ENCODE assay signal across 1 cellular context in the genomic region with DNA sequence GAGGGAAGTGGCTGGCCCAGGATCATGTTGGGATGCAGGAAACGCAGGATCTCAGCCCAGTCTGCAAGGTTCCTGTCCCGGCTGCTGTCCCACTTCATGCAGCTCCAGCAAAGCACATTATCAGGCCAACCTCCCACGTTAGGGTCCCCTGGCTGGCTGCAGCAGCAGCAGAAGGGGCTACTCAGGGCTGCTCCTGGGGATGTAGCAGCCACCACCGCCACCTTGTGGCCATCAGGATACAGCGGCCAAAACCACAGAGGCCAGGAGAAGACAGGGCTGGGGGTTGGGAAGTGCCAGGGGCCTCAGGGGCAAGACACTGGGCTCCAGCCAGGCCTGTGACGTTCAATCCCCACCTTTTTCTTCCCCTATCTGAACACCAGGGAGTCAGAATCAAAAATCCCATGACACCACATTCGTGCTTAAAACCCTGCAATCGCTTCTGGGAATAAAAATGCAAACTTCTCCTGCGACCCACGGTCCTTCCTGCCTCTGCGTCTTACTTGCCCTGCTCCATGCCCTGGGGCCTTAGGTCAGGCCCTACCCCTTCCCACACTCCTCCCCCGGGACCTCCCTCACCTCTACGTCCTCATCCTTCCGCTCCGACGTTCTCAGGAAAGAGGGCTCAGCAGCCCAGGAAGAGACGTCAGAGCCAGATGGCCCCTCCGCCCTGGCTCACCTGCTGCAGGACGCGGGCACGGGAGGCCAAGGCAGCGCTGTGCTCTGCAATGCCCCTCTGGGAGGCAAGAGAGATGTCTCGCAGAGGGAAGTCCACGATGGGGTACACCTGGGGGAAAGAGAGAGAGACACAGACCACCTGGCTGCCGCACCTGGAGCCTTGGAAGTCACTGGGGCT.
TF ChIP-seq lines count a peak whose summit lies in the region.

No MANE protein-coding gene starts in this region.

TF ChIP-seq in HepG2, 621 proteins besides CTCF, POLR2A, EP300 and RAD21 (continued from another document):
- TF ChIP-seq, protein P1, sequence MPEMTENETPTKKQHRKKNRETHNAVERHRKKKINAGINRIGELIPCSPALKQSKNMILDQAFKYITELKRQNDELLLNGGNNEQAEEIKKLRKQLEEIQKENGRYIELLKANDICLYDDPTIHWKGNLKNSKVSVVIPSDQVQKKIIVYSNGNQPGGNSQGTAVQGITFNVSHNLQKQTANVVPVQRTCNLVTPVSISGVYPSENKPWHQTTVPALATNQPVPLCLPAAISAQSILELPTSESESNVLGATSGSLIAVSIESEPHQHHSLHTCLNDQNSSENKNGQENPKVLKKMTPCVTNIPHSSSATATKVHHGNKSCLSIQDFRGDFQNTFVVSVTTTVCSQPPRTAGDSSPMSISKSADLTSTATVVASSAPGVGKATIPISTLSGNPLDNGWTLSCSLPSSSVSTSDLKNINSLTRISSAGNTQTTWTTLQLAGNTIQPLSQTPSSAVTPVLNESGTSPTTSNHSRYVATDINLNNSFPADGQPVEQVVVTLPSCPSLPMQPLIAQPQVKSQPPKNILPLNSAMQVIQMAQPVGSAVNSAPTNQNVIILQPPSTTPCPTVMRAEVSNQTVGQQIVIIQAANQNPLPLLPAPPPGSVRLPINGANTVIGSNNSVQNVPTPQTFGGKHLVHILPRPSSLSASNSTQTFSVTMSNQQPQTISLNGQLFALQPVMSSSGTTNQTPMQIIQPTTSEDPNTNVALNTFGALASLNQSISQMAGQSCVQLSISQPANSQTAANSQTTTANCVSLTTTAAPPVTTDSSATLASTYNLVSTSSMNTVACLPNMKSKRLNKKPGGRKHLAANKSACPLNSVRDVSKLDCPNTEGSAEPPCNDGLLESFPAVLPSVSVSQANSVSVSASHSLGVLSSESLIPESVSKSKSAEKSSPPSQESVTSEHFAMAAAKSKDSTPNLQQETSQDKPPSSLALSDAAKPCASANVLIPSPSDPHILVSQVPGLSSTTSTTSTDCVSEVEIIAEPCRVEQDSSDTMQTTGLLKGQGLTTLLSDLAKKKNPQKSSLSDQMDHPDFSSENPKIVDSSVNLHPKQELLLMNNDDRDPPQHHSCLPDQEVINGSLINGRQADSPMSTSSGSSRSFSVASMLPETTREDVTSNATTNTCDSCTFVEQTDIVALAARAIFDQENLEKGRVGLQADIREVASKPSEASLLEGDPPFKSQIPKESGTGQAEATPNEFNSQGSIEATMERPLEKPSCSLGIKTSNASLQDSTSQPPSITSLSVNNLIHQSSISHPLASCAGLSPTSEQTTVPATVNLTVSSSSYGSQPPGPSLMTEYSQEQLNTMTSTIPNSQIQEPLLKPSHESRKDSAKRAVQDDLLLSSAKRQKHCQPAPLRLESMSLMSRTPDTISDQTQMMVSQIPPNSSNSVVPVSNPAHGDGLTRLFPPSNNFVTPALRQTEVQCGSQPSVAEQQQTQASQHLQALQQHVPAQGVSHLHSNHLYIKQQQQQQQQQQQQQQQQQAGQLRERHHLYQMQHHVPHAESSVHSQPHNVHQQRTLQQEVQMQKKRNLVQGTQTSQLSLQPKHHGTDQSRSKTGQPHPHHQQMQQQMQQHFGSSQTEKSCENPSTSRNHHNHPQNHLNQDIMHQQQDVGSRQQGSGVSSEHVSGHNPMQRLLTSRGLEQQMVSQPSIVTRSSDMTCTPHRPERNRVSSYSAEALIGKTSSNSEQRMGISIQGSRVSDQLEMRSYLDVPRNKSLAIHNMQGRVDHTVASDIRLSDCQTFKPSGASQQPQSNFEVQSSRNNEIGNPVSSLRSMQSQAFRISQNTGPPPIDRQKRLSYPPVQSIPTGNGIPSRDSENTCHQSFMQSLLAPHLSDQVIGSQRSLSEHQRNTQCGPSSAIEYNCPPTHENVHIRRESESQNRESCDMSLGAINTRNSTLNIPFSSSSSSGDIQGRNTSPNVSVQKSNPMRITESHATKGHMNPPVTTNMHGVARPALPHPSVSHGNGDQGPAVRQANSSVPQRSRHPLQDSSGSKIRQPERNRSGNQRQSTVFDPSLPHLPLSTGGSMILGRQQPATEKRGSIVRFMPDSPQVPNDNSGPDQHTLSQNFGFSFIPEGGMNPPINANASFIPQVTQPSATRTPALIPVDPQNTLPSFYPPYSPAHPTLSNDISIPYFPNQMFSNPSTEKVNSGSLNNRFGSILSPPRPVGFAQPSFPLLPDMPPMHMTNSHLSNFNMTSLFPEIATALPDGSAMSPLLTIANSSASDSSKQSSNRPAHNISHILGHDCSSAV (CRISPR knock-in tag; IDR thresholded peaks at IDR 0.05; ENCODE audit: borderline replicate concordance): no peak
- TF ChIP-seq, protein P2, sequence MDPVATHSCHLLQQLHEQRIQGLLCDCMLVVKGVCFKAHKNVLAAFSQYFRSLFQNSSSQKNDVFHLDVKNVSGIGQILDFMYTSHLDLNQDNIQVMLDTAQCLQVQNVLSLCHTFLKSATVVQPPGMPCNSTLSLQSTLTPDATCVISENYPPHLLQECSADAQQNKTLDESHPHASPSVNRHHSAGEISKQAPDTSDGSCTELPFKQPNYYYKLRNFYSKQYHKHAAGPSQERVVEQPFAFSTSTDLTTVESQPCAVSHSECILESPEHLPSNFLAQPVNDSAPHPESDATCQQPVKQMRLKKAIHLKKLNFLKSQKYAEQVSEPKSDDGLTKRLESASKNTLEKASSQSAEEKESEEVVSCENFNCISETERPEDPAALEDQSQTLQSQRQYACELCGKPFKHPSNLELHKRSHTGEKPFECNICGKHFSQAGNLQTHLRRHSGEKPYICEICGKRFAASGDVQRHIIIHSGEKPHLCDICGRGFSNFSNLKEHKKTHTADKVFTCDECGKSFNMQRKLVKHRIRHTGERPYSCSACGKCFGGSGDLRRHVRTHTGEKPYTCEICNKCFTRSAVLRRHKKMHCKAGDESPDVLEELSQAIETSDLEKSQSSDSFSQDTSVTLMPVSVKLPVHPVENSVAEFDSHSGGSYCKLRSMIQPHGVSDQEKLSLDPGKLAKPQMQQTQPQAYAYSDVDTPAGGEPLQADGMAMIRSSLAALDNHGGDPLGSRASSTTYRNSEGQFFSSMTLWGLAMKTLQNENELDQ (CRISPR knock-in tag; IDR thresholded peaks at IDR 0.05; ENCODE audit: borderline replicate concordance): no peak
- TF ChIP-seq YY1 (IDR thresholded peaks at IDR 0.05; ENCODE audit: insufficient read depth, insufficient replicate concordance, low read depth, low read length) (peak; percentile 44), ZFAT (CRISPR knock-in tag; conservative IDR thresholded peaks at IDR 0.05) (no peak), MTF1 (CRISPR knock-in tag; IDR thresholded peaks at IDR 0.05) (no peak), ZIK1 (CRISPR knock-in tag; IDR thresholded peaks at IDR 0.05; ENCODE audit: borderline replicate concordance, low read depth) (no peak), NR1H2 (CRISPR knock-in tag; IDR thresholded peaks at IDR 0.05; ENCODE audit: borderline replicate concordance, low read depth) (no peak), ZNF597 (CRISPR knock-in tag; IDR thresholded peaks at IDR 0.05) (no peak), NFIC (IDR thresholded peaks at IDR 0.05; ENCODE audit: low read length) (no peak), GMEB1 (CRISPR knock-in tag; IDR thresholded peaks at IDR 0.05; ENCODE audit: borderline replicate concordance) (no peak), TP53 (CRISPR knock-in tag; conservative IDR thresholded peaks at IDR 0.05) (no peak), KDM2A (CRISPR knock-in tag; IDR thresholded peaks at IDR 0.05; ENCODE audit: borderline replicate concordance, low read depth) (0 out of 2 replicates have a peak, but pooled peaks have one; percentile 38), NKX3-1 (CRISPR knock-in tag; IDR thresholded peaks at IDR 0.05) (no peak), NFKB2 (CRISPR knock-in tag; IDR thresholded peaks at IDR 0.05; ENCODE audit: borderline replicate concordance) (no peak), SIX4 (CRISPR knock-in tag; IDR thresholded peaks at IDR 0.05) (no peak), ZBTB33 (CRISPR knock-in tag; IDR thresholded peaks at IDR 0.05) (peak; percentile 56; the same call in 1 of the 2 replicates), CHCHD3 (CRISPR knock-in tag; IDR thresholded peaks at IDR 0.05) (no peak), BCLAF1 (IDR thresholded peaks at IDR 0.05) (no peak), MAZ (IDR thresholded peaks at IDR 0.05; ENCODE audit: borderline replicate concordance, low read depth, low read length) (no peak), MAZ (CRISPR knock-in tag; IDR thresholded peaks at IDR 0.05; ENCODE audit: low read depth) (no peak), CBFB (CRISPR knock-in tag; IDR thresholded peaks at IDR 0.05) (peak; percentile 46; the same call in 1 of the 2 replicates), HMGA1 (CRISPR knock-in tag; conservative IDR thresholded peaks at IDR 0.05) (no peak), HCFC1 (IDR thresholded peaks at IDR 0.05; ENCODE audit: low read depth, low read length) (no peak), ZNF577 (CRISPR knock-in tag; IDR thresholded peaks at IDR 0.05; ENCODE audit: borderline replicate concordance, low read depth) (no peak), ZNF362 (CRISPR knock-in tag; IDR thresholded peaks at IDR 0.05; ENCODE audit: borderline replicate concordance) (no peak), YEATS4 (CRISPR knock-in tag; IDR thresholded peaks at IDR 0.05; ENCODE audit: borderline replicate concordance) (no peak), PPARG (CRISPR knock-in tag; conservative IDR thresholded peaks at IDR 0.05) (no peak)
TF ChIP-seq in HepG2: peak in this region for 25.
